1 cellular context compared by ENCODE assay signal in genomic region chr6:87682310-87682709, GRCh38.
A peak's percentile ranks its signal among the peaks of the same experiment; 100 is the strongest.
TF ChIP-seq lines count a peak whose summit lies in the region.

No MANE protein-coding gene starts in this region.

TF ChIP-seq in GM12878, 131 proteins besides CTCF, POLR2A, EP300 and RAD21 (continued from another document and continues in another):
- TF ChIP-seq, protein P1, sequence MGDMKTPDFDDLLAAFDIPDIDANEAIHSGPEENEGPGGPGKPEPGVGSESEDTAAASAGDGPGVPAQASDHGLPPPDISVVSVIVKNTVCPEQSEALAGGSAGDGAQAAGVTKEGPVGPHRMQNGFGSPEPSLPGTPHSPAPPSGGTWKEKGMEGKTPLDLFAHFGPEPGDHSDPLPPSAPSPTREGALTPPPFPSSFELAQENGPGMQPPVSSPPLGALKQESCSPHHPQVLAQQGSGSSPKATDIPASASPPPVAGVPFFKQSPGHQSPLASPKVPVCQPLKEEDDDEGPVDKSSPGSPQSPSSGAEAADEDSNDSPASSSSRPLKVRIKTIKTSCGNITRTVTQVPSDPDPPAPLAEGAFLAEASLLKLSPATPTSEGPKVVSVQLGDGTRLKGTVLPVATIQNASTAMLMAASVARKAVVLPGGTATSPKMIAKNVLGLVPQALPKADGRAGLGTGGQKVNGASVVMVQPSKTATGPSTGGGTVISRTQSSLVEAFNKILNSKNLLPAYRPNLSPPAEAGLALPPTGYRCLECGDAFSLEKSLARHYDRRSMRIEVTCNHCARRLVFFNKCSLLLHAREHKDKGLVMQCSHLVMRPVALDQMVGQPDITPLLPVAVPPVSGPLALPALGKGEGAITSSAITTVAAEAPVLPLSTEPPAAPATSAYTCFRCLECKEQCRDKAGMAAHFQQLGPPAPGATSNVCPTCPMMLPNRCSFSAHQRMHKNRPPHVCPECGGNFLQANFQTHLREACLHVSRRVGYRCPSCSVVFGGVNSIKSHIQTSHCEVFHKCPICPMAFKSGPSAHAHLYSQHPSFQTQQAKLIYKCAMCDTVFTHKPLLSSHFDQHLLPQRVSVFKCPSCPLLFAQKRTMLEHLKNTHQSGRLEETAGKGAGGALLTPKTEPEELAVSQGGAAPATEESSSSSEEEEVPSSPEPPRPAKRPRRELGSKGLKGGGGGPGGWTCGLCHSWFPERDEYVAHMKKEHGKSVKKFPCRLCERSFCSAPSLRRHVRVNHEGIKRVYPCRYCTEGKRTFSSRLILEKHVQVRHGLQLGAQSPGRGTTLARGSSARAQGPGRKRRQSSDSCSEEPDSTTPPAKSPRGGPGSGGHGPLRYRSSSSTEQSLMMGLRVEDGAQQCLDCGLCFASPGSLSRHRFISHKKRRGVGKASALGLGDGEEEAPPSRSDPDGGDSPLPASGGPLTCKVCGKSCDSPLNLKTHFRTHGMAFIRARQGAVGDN (IDR thresholded peaks at IDR 0.05): no peak
- TF ChIP-seq NR2F1 (conservative IDR thresholded peaks at IDR 0.05) (peak; percentile 69), EZH2 (IDR thresholded peaks at IDR 0.05; ENCODE audit: borderline replicate concordance, control insufficient read depth, low read depth, low read length) (no peak), HSF1 (IDR thresholded peaks at IDR 0.05; ENCODE audit: low read depth, low read length) (no peak), ZBTB4 (CRISPR knock-in tag; IDR thresholded peaks at IDR 0.05) (no peak), ZNF384 (IDR thresholded peaks at IDR 0.05; ENCODE audit: borderline replicate concordance, low read depth, low read length) (no peak), JUNB (IDR thresholded peaks at IDR 0.05) (peak; percentile 84), HDAC2 (IDR thresholded peaks at IDR 0.05) (no peak), CHD1 (IDR thresholded peaks at IDR 0.05; ENCODE audit: low read depth, low read length) (no peak), SMAD5 (IDR thresholded peaks at IDR 0.05; ENCODE audit: low read depth) (no peak), KAT2A (conservative IDR thresholded peaks at IDR 0.05; ENCODE audit: control insufficient read depth, low read depth, low read length) (no peak), NR2C2 (IDR thresholded peaks at IDR 0.05; ENCODE audit: borderline replicate concordance, control insufficient read depth, insufficient read length, low read depth) (no peak), MYB (IDR thresholded peaks at IDR 0.05; ENCODE audit: borderline replicate concordance, low read depth, low read length) (no peak), TCF7 (IDR thresholded peaks at IDR 0.05; ENCODE audit: borderline replicate concordance) (no peak), ASH2L (IDR thresholded peaks at IDR 0.05; ENCODE audit: borderline replicate concordance, low read depth) (no peak), USF2 (IDR thresholded peaks at IDR 0.05; ENCODE audit: borderline replicate concordance, low read depth, low read length) (no peak), NFIC (IDR thresholded peaks at IDR 0.05; ENCODE audit: low read depth, low read length) (peak; percentile 88; the same call in 1 of the 2 replicates), CEBPB (IDR thresholded peaks at IDR 0.05; ENCODE audit: borderline replicate concordance in 1 of 2, low read depth in 2 of 2, low read length in 2 of 2) (0 out of 4 replicates have a peak, but pooled peaks of 1 of the 2 experiments have one; percentile 44), MEF2A (IDR thresholded peaks at IDR 0.05; ENCODE audit: insufficient read depth, low read depth, low read length) (peak; percentile 65; the same call in 1 of the 2 replicates), PAX8 (IDR thresholded peaks at IDR 0.05) (no peak), CREM (IDR thresholded peaks at IDR 0.05; ENCODE audit: low read depth) (peak; percentile 22; the same call in 1 of the 2 replicates), SREBF1 (IDR thresholded peaks at IDR 0.05; ENCODE audit: low read length) (no peak), WRNIP1 (IDR thresholded peaks at IDR 0.05; ENCODE audit: borderline replicate concordance, low read depth, low read length) (no peak), TBL1XR1 (IDR thresholded peaks at IDR 0.05; ENCODE audit: low read depth, low read length) (peak; percentile 21; the same call in 1 of the 2 replicates), STAT3 (IDR thresholded peaks at IDR 0.05; ENCODE audit: low read depth, low read length) (no peak), TARDBP (IDR thresholded peaks at IDR 0.05; ENCODE audit: borderline replicate concordance) (no peak)
- TF ChIP-seq, protein P2, sequence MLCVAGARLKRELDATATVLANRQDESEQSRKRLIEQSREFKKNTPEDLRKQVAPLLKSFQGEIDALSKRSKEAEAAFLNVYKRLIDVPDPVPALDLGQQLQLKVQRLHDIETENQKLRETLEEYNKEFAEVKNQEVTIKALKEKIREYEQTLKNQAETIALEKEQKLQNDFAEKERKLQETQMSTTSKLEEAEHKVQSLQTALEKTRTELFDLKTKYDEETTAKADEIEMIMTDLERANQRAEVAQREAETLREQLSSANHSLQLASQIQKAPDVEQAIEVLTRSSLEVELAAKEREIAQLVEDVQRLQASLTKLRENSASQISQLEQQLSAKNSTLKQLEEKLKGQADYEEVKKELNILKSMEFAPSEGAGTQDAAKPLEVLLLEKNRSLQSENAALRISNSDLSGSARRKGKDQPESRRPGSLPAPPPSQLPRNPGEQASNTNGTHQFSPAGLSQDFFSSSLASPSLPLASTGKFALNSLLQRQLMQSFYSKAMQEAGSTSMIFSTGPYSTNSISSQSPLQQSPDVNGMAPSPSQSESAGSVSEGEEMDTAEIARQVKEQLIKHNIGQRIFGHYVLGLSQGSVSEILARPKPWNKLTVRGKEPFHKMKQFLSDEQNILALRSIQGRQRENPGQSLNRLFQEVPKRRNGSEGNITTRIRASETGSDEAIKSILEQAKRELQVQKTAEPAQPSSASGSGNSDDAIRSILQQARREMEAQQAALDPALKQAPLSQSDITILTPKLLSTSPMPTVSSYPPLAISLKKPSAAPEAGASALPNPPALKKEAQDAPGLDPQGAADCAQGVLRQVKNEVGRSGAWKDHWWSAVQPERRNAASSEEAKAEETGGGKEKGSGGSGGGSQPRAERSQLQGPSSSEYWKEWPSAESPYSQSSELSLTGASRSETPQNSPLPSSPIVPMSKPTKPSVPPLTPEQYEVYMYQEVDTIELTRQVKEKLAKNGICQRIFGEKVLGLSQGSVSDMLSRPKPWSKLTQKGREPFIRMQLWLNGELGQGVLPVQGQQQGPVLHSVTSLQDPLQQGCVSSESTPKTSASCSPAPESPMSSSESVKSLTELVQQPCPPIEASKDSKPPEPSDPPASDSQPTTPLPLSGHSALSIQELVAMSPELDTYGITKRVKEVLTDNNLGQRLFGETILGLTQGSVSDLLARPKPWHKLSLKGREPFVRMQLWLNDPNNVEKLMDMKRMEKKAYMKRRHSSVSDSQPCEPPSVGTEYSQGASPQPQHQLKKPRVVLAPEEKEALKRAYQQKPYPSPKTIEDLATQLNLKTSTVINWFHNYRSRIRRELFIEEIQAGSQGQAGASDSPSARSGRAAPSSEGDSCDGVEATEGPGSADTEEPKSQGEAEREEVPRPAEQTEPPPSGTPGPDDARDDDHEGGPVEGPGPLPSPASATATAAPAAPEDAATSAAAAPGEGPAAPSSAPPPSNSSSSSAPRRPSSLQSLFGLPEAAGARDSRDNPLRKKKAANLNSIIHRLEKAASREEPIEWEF (IDR thresholded peaks at IDR 0.05; ENCODE audit: insufficient replicate concordance, low read depth, low read length): no peak
- TF ChIP-seq, protein P3, sequence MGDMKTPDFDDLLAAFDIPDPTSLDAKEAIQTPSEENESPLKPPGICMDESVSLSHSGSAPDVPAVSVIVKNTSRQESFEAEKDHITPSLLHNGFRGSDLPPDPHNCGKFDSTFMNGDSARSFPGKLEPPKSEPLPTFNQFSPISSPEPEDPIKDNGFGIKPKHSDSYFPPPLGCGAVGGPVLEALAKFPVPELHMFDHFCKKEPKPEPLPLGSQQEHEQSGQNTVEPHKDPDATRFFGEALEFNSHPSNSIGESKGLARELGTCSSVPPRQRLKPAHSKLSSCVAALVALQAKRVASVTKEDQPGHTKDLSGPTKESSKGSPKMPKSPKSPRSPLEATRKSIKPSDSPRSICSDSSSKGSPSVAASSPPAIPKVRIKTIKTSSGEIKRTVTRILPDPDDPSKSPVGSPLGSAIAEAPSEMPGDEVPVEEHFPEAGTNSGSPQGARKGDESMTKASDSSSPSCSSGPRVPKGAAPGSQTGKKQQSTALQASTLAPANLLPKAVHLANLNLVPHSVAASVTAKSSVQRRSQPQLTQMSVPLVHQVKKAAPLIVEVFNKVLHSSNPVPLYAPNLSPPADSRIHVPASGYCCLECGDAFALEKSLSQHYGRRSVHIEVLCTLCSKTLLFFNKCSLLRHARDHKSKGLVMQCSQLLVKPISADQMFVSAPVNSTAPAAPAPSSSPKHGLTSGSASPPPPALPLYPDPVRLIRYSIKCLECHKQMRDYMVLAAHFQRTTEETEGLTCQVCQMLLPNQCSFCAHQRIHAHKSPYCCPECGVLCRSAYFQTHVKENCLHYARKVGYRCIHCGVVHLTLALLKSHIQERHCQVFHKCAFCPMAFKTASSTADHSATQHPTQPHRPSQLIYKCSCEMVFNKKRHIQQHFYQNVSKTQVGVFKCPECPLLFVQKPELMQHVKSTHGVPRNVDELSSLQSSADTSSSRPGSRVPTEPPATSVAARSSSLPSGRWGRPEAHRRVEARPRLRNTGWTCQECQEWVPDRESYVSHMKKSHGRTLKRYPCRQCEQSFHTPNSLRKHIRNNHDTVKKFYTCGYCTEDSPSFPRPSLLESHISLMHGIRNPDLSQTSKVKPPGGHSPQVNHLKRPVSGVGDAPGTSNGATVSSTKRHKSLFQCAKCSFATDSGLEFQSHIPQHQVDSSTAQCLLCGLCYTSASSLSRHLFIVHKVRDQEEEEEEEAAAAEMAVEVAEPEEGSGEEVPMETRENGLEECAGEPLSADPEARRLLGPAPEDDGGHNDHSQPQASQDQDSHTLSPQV (IDR thresholded peaks at IDR 0.05): no peak
- TF ChIP-seq, protein P4, sequence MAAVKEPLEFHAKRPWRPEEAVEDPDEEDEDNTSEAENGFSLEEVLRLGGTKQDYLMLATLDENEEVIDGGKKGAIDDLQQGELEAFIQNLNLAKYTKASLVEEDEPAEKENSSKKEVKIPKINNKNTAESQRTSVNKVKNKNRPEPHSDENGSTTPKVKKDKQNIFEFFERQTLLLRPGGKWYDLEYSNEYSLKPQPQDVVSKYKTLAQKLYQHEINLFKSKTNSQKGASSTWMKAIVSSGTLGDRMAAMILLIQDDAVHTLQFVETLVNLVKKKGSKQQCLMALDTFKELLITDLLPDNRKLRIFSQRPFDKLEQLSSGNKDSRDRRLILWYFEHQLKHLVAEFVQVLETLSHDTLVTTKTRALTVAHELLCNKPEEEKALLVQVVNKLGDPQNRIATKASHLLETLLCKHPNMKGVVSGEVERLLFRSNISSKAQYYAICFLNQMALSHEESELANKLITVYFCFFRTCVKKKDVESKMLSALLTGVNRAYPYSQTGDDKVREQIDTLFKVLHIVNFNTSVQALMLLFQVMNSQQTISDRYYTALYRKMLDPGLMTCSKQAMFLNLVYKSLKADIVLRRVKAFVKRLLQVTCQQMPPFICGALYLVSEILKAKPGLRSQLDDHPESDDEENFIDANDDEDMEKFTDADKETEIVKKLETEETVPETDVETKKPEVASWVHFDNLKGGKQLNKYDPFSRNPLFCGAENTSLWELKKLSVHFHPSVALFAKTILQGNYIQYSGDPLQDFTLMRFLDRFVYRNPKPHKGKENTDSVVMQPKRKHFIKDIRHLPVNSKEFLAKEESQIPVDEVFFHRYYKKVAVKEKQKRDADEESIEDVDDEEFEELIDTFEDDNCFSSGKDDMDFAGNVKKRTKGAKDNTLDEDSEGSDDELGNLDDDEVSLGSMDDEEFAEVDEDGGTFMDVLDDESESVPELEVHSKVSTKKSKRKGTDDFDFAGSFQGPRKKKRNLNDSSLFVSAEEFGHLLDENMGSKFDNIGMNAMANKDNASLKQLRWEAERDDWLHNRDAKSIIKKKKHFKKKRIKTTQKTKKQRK (IDR thresholded peaks at IDR 0.05; ENCODE audit: low read depth, low read length): no peak
- TF ChIP-seq, protein P5, sequence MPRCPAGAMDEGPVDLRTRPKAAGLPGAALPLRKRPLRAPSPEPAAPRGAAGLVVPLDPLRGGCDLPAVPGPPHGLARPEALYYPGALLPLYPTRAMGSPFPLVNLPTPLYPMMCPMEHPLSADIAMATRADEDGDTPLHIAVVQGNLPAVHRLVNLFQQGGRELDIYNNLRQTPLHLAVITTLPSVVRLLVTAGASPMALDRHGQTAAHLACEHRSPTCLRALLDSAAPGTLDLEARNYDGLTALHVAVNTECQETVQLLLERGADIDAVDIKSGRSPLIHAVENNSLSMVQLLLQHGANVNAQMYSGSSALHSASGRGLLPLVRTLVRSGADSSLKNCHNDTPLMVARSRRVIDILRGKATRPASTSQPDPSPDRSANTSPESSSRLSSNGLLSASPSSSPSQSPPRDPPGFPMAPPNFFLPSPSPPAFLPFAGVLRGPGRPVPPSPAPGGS (IDR thresholded peaks at IDR 0.05; ENCODE audit: borderline replicate concordance, insufficient read depth, low read depth, low read length, poor library complexity, severe bottlenecking): peak; percentile 28
